16 cellular contexts compared by ENCODE assay signal in the genomic region with DNA sequence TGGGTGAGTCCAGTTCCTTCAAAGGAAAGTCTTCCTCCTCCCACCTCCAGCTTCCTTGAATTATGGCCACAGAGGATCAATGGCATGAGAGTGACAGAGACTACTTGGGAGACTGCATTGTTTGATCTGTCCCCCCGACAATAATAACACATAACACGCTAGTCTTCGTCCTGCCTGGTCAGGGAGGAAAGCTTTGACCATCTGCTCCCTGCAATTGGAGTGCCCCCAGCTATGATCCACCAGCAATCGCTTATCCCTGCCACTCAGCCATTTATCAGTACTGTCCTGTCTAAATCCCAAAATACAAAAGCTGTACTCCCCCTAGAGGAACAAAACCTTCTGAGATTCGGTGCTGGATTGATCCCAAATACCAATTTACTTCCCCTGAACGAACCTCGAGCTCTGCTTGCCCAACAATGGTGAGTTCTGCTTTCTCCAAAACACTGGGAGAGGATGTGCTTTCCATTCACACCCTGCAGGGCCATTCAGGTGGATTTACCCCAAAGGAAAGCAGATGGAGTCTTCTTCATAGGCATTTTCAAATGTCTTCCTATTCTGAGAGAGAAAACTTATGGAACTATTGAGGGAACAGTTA.
"Had no signal": no experiment of that assay in that cellular context is flagged by ENCODE, and none has a peak within 500 bp of the region (broad histone marks: within the 10 kb centered on the region; RNA-seq: fewer than 3 reads in every experiment).

No MANE protein-coding gene starts in this region.

- H3K9me3 ChIP-seq: left ventricle myocardium inferior, right atrium auricular region had no signal

- H3K4me3 Mint-ChIP-seq: activated naive CD8-positive, alpha-beta T cell treated with anti-CD3 and anti-CD28 coated beads, Interleukin-2, amount 50 U/mL, for 24 hours; dendritic cell treated with granulocyte-macrophage colony-stimulating factor and Interleukin-4, amounts not matched to agents 40 ng/mL and 50 ng/mL, for 4 days; memory B cell; natural killer cell treated with Interleukin-12 subunit alpha and Interleukin-12 subunit beta and Interleukin-15 and Interleukin-18, amount 100 ng/mL, for 72 hours; stimulated activated memory B cell treated with anti-CD40 and anti-IgM and Interleukin-4, amounts not matched to agents 10 μg/mL and 1 μg/mL and 100 μg/mL, for 72 hours had no signal

- H3K36me3 ChIP-seq: left ventricle myocardium inferior, right atrium auricular region had no signal

- ATAC-seq: activated naive CD8-positive, alpha-beta T cell treated with anti-CD3 and anti-CD28 coated beads, Interleukin-2, amount 50 U/mL, for 24 hours; esophagus mucosa; natural killer cell treated with Interleukin-12 subunit alpha and Interleukin-12 subunit beta and Interleukin-15 and Interleukin-18, amount 100 ng/mL, for 72 hours; stimulated activated memory B cell treated with anti-CD40 and anti-IgM and Interleukin-4, amounts not matched to agents 10 μg/mL and 1 μg/mL and 100 μg/mL, for 72 hours had no signal

- H3K4me3 ChIP-seq: hepatocyte, left ventricle myocardium inferior, right atrium auricular region had no signal

- DNase-seq: activated CD4-positive, alpha-beta T cell treated with anti-CD3 and anti-CD28 coated beads, Interleukin-2, amount 50 U/mL, for 1 hour; activated naive CD4-positive, alpha-beta T cell treated with Interleukin-2 at 50 U/mL for 16 hours; activated naive CD8-positive, alpha-beta T cell treated with anti-CD3 and anti-CD28 coated beads, Interleukin-2, amount 50 U/mL, for 24 hours; activated T-cell treated with anti-CD3 and anti-CD28 coated beads for 4 hours; aorta; cerebellar nuclear complex; left ventricle myocardium inferior; stimulated activated CD4-positive, alpha-beta T cell treated with anti-CD3 and anti-CD28 coated beads, Interleukin-2, amount 100 ng/mL, for 48 hours had no signal

- H3K4me1 Mint-ChIP-seq: activated naive CD8-positive, alpha-beta T cell treated with anti-CD3 and anti-CD28 coated beads, Interleukin-2, amount 50 U/mL, for 24 hours; memory B cell; stimulated activated memory B cell treated with anti-CD40 and anti-IgM and Interleukin-4, amounts not matched to agents 10 μg/mL and 1 μg/mL and 100 μg/mL, for 72 hours had no signal

- H3K27me3 Mint-ChIP-seq: activated naive CD8-positive, alpha-beta T cell treated with anti-CD3 and anti-CD28 coated beads, Interleukin-2, amount 50 U/mL, for 24 hours; dendritic cell treated with granulocyte-macrophage colony-stimulating factor and Interleukin-4, amounts not matched to agents 40 ng/mL and 50 ng/mL, for 4 days; memory B cell; stimulated activated memory B cell treated with anti-CD40 and anti-IgM and Interleukin-4, amounts not matched to agents 10 μg/mL and 1 μg/mL and 100 μg/mL, for 72 hours had no signal

- H3K27ac ChIP-seq: hepatocyte, left ventricle myocardium inferior, right atrium auricular region had no signal

- H3K4me1 ChIP-seq: left ventricle myocardium inferior had no signal

- H3K9me3 Mint-ChIP-seq: dendritic cell treated with granulocyte-macrophage colony-stimulating factor and Interleukin-4, amounts not matched to agents 40 ng/mL and 50 ng/mL, for 4 days; memory B cell; natural killer cell treated with Interleukin-12 subunit alpha and Interleukin-12 subunit beta and Interleukin-15 and Interleukin-18, amount 100 ng/mL, for 72 hours had no signal

- H3K36me3 Mint-ChIP-seq: memory B cell; natural killer cell treated with Interleukin-12 subunit alpha and Interleukin-12 subunit beta and Interleukin-15 and Interleukin-18, amount 100 ng/mL, for 72 hours; stimulated activated memory B cell treated with anti-CD40 and anti-IgM and Interleukin-4, amounts not matched to agents 10 μg/mL and 1 μg/mL and 100 μg/mL, for 72 hours had no signal

- H3K27ac Mint-ChIP-seq: activated naive CD8-positive, alpha-beta T cell treated with anti-CD3 and anti-CD28 coated beads, Interleukin-2, amount 50 U/mL, for 24 hours; dendritic cell treated with granulocyte-macrophage colony-stimulating factor and Interleukin-4, amounts not matched to agents 40 ng/mL and 50 ng/mL, for 4 days; memory B cell; natural killer cell treated with Interleukin-12 subunit alpha and Interleukin-12 subunit beta and Interleukin-15 and Interleukin-18, amount 100 ng/mL, for 72 hours; progenitor cell of endocrine pancreas; stimulated activated memory B cell treated with anti-CD40 and anti-IgM and Interleukin-4, amounts not matched to agents 10 μg/mL and 1 μg/mL and 100 μg/mL, for 72 hours had no signal

- H3K27me3 ChIP-seq: hepatocyte, right atrium auricular region had no signal
